ENCODE assay signal across 21 cellular contexts in the genomic region with DNA sequence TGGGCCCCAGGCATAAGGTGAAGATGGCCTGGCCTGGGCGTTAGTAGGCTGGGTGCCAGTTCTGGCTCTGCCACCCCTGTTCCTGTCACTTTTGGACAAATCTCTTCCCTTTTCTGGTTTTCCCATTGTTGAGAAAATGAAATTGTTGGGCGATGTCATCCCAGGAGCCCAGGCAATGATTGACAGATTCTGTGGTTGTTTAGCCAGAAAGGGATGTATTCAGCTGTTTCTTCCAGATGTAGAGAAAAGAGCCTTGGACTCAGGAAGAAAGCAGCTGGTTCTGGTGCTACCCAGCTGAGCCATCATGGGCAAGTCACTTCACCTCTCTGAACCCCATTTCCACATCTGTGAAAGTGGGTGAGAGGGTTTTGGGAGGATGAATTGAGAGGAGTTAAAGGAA.
DNase-seq lines count a peak whose midpoint lies in the region; ATAC-seq, FAIRE-seq and TF ChIP-seq lines count a peak whose summit lies in the region.
"Had no signal": no experiment of that assay in that cellular context is flagged by ENCODE, and none has a peak within 500 bp of the region (broad histone marks: within the 10 kb centered on the region; RNA-seq: fewer than 3 reads in every experiment).

No MANE protein-coding gene starts in this region.

- no peaks in the 10 kb centered on the region for H3K79me1 ChIP-seq in mesenchymal stem cell (replicated peaks; ENCODE audit: low read length, poor library complexity, severe bottlenecking)

- H2BK120ac ChIP-seq in mesenchymal stem cell (ENCODE audit: low read depth, low read length) = no peak overlapping the region

- H3K27me3 Mint-ChIP-seq in WTC11 (ENCODE audit: low read depth) = no peaks in the 10 kb centered on the region
- no peaks in the 10 kb centered on the region for H3K27me3 Mint-ChIP-seq in MCF 10A (ENCODE audit: insufficient read depth, unreplicated experiment)

- no peak overlapping the region for H2BK12ac ChIP-seq in mesenchymal stem cell (ENCODE audit: low read length in 2 of 2)

- H3K14ac ChIP-seq in mesenchymal stem cell (ENCODE audit: low read length in 2 of 2) = no peak overlapping the region

- H3K36me3 Mint-ChIP-seq in WTC11 (no peaks in the 10 kb centered on the region), MCF 10A (ENCODE audit: insufficient read depth, unreplicated experiment) (no peaks in the 10 kb centered on the region)
- H3K36me3 Mint-ChIP-seq: CD8-positive, alpha-beta memory T cell; IgD-negative memory B cell had no signal

- peaks cover 31% of the 10 kb centered on the region for H3K4me1 ChIP-seq in mesenchymal stem cell (ENCODE audit: control insufficient read depth, insufficient read depth, low read depth, low read length)

- no peak overlapping the region for H3K4ac ChIP-seq in mesenchymal stem cell (ENCODE audit: low read depth in 1 of 2, low read length in 2 of 2)

- H2BK15ac ChIP-seq in mesenchymal stem cell (ENCODE audit: low read depth, poor library complexity, severe bottlenecking) = no peak overlapping the region

- H3K18ac ChIP-seq in mesenchymal stem cell (ENCODE audit: low read depth in 1 of 2, low read length in 2 of 2) = no peak overlapping the region

- no peak overlapping the region for H4K91ac ChIP-seq in mesenchymal stem cell (ENCODE audit: low read length)

- H3K4me3 ChIP-seq in mesenchymal stem cell (ENCODE audit: insufficient read depth in 1 of 2, low read depth in 1 of 2, low read length in 2 of 2) = no peak overlapping the region
- H3K4me3 ChIP-seq: GM23248, SJCRH30 had no signal

- peak overlapping the region; percentile 67; the same call in 1 of the 2 replicates for H3K27ac Mint-ChIP-seq in WTC11
- no peak overlapping the region for H3K27ac Mint-ChIP-seq in MCF 10A (ENCODE audit: low read depth, unreplicated experiment)
- H3K27ac Mint-ChIP-seq: H9, IgD-negative memory B cell had no signal

- no peak overlapping the region for H3K23ac ChIP-seq in mesenchymal stem cell (ENCODE audit: low read length in 2 of 2)

- no peak overlapping the region for H2AK5ac ChIP-seq in mesenchymal stem cell (ENCODE audit: low read length, severe bottlenecking)

- 90% methylated on average over 2 of the region's 2 CpGs for WGBS in mesenchymal stem cell

- CTCF ChIA-PET in WTC11 (lab: Charles Lee) (no interaction called here), MCF 10A (lab: Yijun Ruan, JAX) (no interaction called here)

- H3K27me3 ChIP-seq in mesenchymal stem cell (ENCODE audit: control insufficient read depth in 1 of 2, insufficient read depth in 1 of 2, low read length in 2 of 2) = peaks cover 3 to 14% of the 10 kb centered on the region in 2 experiments
- H3K27me3 ChIP-seq: SJCRH30 had no signal

- no peak for FAIRE-seq in HTR-8/SVneo (lab: Jason Lieb, UNC)
- FAIRE-seq: GM12892, RCC 7860 had no signal

- POLR2A ChIA-PET in WTC11 (lab: Charles Lee) = no interaction called here
- POLR2A ChIA-PET in MCF 10A (lab: Yijun Ruan, JAX) = interaction anchor here (0.7 kb wide), 1 partner anchor 26 kb away, joined by 4 read pairs; no protein-coding TSS in a partner anchor

- H3K4me1 Mint-ChIP-seq in WTC11 = peaks cover 37% of the 10 kb centered on the region
- peaks cover 27% of the 10 kb centered on the region for H3K4me1 Mint-ChIP-seq in MCF 10A (ENCODE audit: insufficient read depth, unreplicated experiment)
- H3K4me1 Mint-ChIP-seq: CD8-positive, alpha-beta memory T cell had no signal

- BruUV-seq in MCF 10A (replicated peaks; lab: Mats Ljungman, UMichigan) = no TSS peak

- ATAC-seq in WTC11 = no peak

- DNase-seq in DMS53 (lab: John Stamatoyannopoulos, UW) (peak; percentile 66), DMS53 treated with DMSO at 0.1 percent for 48 hours (lab: John Stamatoyannopoulos, UW; ENCODE audit: unreplicated experiment) (no peak), WTC11 (ENCODE audit: low spot score) (no peak), mesenchymal stem cell (no peak), HTR-8/SVneo (ENCODE audit: insufficient read length, low spot score) (no peak), MCF 10A (ENCODE audit: unreplicated experiment) (no peak), GDM1 (lab: John Stamatoyannopoulos, UW) (no peak)
- DNase-seq: 8988T; CD8-positive, alpha-beta memory T cell; DND-41; GM23248; H9; NCI-H1694; NCI-H2081; NCI-H2171 treated with DMSO at 0.1 percent for 48 hours; NCI-H524 treated with DMSO at 0.1 percent for 48 hours; SJCRH30 had no signal

- no peaks in the 10 kb centered on the region for H3K36me3 ChIP-seq in mesenchymal stem cell (ENCODE audit: control insufficient read depth in 1 of 2, insufficient read depth in 2 of 2, low read depth in 1 of 2, low read length in 2 of 2)
- H3K36me3 ChIP-seq: SJCRH30 had no signal

- H3K4me2 ChIP-seq in mesenchymal stem cell (ENCODE audit: low read length, poor library complexity, severe bottlenecking) = no peak overlapping the region

- no peak overlapping the region for H3K9ac ChIP-seq in mesenchymal stem cell (ENCODE audit: low read length)
- H3K9ac ChIP-seq: GM23248 had no signal

- no peak overlapping the region for H2BK5ac ChIP-seq in mesenchymal stem cell (ENCODE audit: low read depth, low read length, poor library complexity, severe bottlenecking)

- intact Hi-C loops in MCF 10A (cut with micrococcal nuclease) = loop anchor here (5.0 kb wide), 1 partner anchor 89 kb away; the partner anchor contains the start of gene ERCC4

- TF ChIP-seq CTCF in WTC11 (IDR thresholded peaks at IDR 0.05) (no peak), MCF 10A (IDR thresholded peaks at IDR 0.05; ENCODE audit: unreplicated experiment) (no peak)

- no peaks in the 10 kb centered on the region for H3K9me3 ChIP-seq in mesenchymal stem cell (ENCODE audit: control insufficient read depth, low read length)
- H3K9me3 ChIP-seq: SJCRH30 had no signal

- H4K8ac ChIP-seq in mesenchymal stem cell (ENCODE audit: low read length) = no peak overlapping the region

- H3K9me3 Mint-ChIP-seq in WTC11 = no peaks in the 10 kb centered on the region
- no peaks in the 10 kb centered on the region for H3K9me3 Mint-ChIP-seq in MCF 10A (ENCODE audit: unreplicated experiment)
- H3K9me3 Mint-ChIP-seq: CD8-positive, alpha-beta memory T cell; H9; IgD-negative memory B cell had no signal

- H3K27ac ChIP-seq in mesenchymal stem cell (ENCODE audit: low read length, poor library complexity, severe bottlenecking) = peak overlapping the region; percentile 61
- H3K27ac ChIP-seq: C4-2B, GM23248, SJCRH30 had no signal

- H2AFZ ChIP-seq in mesenchymal stem cell (ENCODE audit: low read depth, low read length) = no peak overlapping the region
- H2AFZ ChIP-seq: GM23248 had no signal

- H3K4me3 Mint-ChIP-seq in WTC11 (no peak overlapping the region), MCF 10A (ENCODE audit: unreplicated experiment) (no peak overlapping the region)
- H3K4me3 Mint-ChIP-seq: CD8-positive, alpha-beta memory T cell; H9; IgD-negative memory B cell had no signal

TF ChIP-seq in WTC11, 78 proteins besides CTCF, POLR2A, EP300 and RAD21 (continues in another document):
- TF ChIP-seq, protein P1, sequence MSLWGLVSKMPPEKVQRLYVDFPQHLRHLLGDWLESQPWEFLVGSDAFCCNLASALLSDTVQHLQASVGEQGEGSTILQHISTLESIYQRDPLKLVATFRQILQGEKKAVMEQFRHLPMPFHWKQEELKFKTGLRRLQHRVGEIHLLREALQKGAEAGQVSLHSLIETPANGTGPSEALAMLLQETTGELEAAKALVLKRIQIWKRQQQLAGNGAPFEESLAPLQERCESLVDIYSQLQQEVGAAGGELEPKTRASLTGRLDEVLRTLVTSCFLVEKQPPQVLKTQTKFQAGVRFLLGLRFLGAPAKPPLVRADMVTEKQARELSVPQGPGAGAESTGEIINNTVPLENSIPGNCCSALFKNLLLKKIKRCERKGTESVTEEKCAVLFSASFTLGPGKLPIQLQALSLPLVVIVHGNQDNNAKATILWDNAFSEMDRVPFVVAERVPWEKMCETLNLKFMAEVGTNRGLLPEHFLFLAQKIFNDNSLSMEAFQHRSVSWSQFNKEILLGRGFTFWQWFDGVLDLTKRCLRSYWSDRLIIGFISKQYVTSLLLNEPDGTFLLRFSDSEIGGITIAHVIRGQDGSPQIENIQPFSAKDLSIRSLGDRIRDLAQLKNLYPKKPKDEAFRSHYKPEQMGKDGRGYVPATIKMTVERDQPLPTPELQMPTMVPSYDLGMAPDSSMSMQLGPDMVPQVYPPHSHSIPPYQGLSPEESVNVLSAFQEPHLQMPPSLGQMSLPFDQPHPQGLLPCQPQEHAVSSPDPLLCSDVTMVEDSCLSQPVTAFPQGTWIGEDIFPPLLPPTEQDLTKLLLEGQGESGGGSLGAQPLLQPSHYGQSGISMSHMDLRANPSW (CRISPR knock-in tag; conservative IDR thresholded peaks at IDR 0.05; ENCODE audit: low read depth) = no peak
- TF ChIP-seq ESRRA (CRISPR knock-in tag; IDR thresholded peaks at IDR 0.05; ENCODE audit: borderline replicate concordance) = no peak
- TF ChIP-seq RELA (CRISPR knock-in tag; IDR thresholded peaks at IDR 0.05; ENCODE audit: borderline replicate concordance) = no peak
- no peak for TF ChIP-seq ZNF416 (CRISPR knock-in tag; IDR thresholded peaks at IDR 0.05)
- TF ChIP-seq, protein P2, sequence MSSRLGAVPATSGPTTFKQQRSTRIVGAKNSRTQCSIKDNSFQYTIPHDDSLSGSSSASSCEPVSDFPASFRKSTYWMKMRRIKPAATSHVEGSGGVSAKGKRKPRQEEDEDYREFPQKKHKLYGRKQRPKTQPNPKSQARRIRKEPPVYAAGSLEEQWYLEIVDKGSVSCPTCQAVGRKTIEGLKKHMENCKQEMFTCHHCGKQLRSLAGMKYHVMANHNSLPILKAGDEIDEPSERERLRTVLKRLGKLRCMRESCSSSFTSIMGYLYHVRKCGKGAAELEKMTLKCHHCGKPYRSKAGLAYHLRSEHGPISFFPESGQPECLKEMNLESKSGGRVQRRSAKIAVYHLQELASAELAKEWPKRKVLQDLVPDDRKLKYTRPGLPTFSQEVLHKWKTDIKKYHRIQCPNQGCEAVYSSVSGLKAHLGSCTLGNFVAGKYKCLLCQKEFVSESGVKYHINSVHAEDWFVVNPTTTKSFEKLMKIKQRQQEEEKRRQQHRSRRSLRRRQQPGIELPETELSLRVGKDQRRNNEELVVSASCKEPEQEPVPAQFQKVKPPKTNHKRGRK (CRISPR knock-in tag; IDR thresholded peaks at IDR 0.05; ENCODE audit: borderline replicate concordance) = no peak
- no peak for TF ChIP-seq GRHL2 (CRISPR knock-in tag; IDR thresholded peaks at IDR 0.05; ENCODE audit: insufficient replicate concordance, severe bottlenecking)
- TF ChIP-seq ZNF317 (CRISPR knock-in tag; IDR thresholded peaks at IDR 0.05; ENCODE audit: borderline replicate concordance, low read depth) = no peak
- no peak for TF ChIP-seq IRF2 (CRISPR knock-in tag; IDR thresholded peaks at IDR 0.05; ENCODE audit: borderline replicate concordance, low read depth)
- no peak for TF ChIP-seq ZNF232 (CRISPR knock-in tag; IDR thresholded peaks at IDR 0.05)
- no peak for TF ChIP-seq JAZF1 (CRISPR knock-in tag; IDR thresholded peaks at IDR 0.05)
